Comparison of ENCODE assay signal across 9 cellular contexts in the genomic region with DNA sequence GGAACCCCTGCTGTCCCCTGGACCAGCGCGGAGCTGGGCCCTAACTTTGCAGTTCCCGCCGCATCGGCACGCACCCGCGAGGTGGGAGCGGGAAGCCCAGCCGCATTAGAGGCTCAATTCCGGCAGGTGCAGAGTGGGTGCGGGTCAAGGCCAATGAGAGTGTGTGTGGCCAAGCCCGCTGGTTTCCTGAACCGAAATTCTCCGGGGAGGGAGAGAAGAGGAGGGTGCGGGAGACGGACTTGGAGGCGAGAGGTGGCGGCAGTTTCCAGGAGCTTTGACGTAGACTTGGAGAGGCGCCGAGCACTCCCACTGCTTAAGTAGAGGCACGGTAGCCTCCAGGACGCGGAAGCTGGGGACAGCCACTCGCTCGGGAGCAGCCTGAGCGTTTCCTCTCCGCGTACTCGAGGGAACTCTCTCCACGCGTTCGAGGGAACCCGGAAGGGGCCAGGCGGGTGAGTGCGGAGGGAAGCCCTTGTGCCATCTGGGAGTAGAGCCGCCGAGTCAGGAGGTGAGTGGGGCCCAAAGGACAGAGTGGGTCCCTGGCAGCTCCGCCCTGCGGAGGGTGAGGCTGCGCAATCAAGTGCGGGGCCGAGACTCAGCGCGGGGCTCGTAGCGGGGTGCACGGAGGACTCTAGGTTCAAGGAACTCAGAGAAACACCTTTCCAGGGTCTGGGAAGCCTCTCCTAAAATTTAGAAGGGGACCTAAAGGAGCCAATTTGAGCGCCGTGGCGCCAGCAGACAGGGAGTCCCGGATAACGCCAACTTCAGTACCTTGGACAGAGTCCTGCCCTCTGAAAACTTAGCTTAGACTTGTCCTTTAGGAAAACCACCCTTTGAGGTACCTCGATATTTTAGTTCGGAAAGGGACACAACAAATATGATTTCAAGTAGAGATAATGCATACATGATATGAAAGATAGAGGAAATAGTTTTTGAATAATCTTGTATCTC. TPM values are rescaled to one million over a fixed set of nuclear protein-coding genes. Genes with fewer than 3 reads are reported as not detected.
DNase-seq lines count a peak whose midpoint lies in the region; ATAC-seq and TF ChIP-seq lines count a peak whose summit lies in the region.
"Had no signal": no experiment of that assay in that cellular context is flagged by ENCODE, and none has a peak within 500 bp of the region (broad histone marks: within the 10 kb centered on the region; RNA-seq: fewer than 3 reads in every experiment).

A gene (plus strand): TSS at position 413 of the 951 bp plus-strand sequence. CDS start 1,750 bp downstream, outside the sequence.

- H3K27ac ChIP-seq in epithelial cell of prostate (no peak within 1 kb of the TSS), uterus (no peak within 1 kb of the TSS)

- TF ChIP-seq CTCF in neural crest cell (conservative IDR thresholded peaks at IDR 0.05) (no peak), uterus (IDR thresholded peaks at IDR 0.05) (no peak)

- no peaks in the 10 kb centered on the region for H3K36me3 ChIP-seq in uterus

- H3K36me3 Mint-ChIP-seq in activated T-cell treated with anti-CD3 and anti-CD28 coated beads, Interleukin-2, amount 50 U/mL, for 24 hours (ENCODE audit: low read depth): no peaks in the 10 kb centered on the region
- H3K36me3 Mint-ChIP-seq in neural crest cell (ENCODE audit: low read depth): no peaks in the 10 kb centered on the region

- no peaks in the 10 kb centered on the region for H3K4me1 ChIP-seq in uterus
- H3K4me1 ChIP-seq: Caco-2 had no signal

- no peaks in the 10 kb centered on the region for H3K4me1 Mint-ChIP-seq in activated T-cell treated with anti-CD3 and anti-CD28 coated beads, Interleukin-2, amount 50 U/mL, for 24 hours (ENCODE audit: low read depth)
- H3K4me1 Mint-ChIP-seq in neural crest cell: peaks cover 6% of the 10 kb centered on the region

- no peak within 1 kb of the TSS for H3K27ac Mint-ChIP-seq in activated T-cell treated with anti-CD3 and anti-CD28 coated beads, Interleukin-2, amount 50 U/mL, for 24 hours
- no peak within 1 kb of the TSS for H3K27ac Mint-ChIP-seq in neural crest cell (ENCODE audit: unreplicated experiment)

- TF ChIP-seq POLR2A in uterus (IDR thresholded peaks at IDR 0.05): no peak

- no peaks in the 10 kb centered on the region for H3K9me3 Mint-ChIP-seq in activated T-cell treated with anti-CD3 and anti-CD28 coated beads, Interleukin-2, amount 50 U/mL, for 24 hours
- H3K9me3 Mint-ChIP-seq in neural crest cell: no peaks in the 10 kb centered on the region

- H3K27me3 Mint-ChIP-seq in activated T-cell treated with anti-CD3 and anti-CD28 coated beads, Interleukin-2, amount 50 U/mL, for 24 hours: peaks cover 17% of the 10 kb centered on the region
- H3K27me3 Mint-ChIP-seq in neural crest cell (ENCODE audit: low read depth): peaks cover 29% of the 10 kb centered on the region

- no peak for ATAC-seq in HG03432 (IDR thresholded peaks at IDR 0.05; ENCODE audit: unreplicated experiment)

- peaks cover 0 to 3% of the 10 kb centered on the region in 2 donors for H3K27me3 ChIP-seq in uterus

- peak; percentile 23 for DNase-seq in activated T-cell treated with anti-CD3 and anti-CD28 coated beads, Interleukin-2, amount 50 U/mL, for 24 hours
- DNase-seq in activated T-cell treated with anti-CD3 and anti-CD28 coated beads for 4 hours (no peak), epithelial cell of prostate (ENCODE audit: low read depth, low spot score) (peak; percentile 3), neural crest cell (ENCODE audit: low read depth, low spot score) (peak; percentile 76), NCI-H187 treated with DMSO at 0.1 percent for 48 hours (lab: John Stamatoyannopoulos, UW) (no peak), uterus (no peak)

- H3K9me3 ChIP-seq in uterus: no peaks in the 10 kb centered on the region
- H3K9me3 ChIP-seq: Caco-2 had no signal

- no peak within 1 kb of the TSS for H3K4me3 ChIP-seq in uterus

- intact Hi-C loops in uterus (cut with DNase I; ENCODE audit: low total_unique reads): no loop called here

- H3K4me3 Mint-ChIP-seq in activated T-cell treated with anti-CD3 and anti-CD28 coated beads, Interleukin-2, amount 50 U/mL, for 24 hours: no peak within 1 kb of the TSS
- H3K4me3 Mint-ChIP-seq in neural crest cell: no peak within 1 kb of the TSS

TF ChIP-seq in PFSK-1, 5 proteins besides CTCF, POLR2A, EP300 and RAD21:
- no peak for TF ChIP-seq TAF1 (IDR thresholded peaks at IDR 0.05; ENCODE audit: borderline replicate concordance, insufficient read depth, low read length)
- TF ChIP-seq, protein P1, sequence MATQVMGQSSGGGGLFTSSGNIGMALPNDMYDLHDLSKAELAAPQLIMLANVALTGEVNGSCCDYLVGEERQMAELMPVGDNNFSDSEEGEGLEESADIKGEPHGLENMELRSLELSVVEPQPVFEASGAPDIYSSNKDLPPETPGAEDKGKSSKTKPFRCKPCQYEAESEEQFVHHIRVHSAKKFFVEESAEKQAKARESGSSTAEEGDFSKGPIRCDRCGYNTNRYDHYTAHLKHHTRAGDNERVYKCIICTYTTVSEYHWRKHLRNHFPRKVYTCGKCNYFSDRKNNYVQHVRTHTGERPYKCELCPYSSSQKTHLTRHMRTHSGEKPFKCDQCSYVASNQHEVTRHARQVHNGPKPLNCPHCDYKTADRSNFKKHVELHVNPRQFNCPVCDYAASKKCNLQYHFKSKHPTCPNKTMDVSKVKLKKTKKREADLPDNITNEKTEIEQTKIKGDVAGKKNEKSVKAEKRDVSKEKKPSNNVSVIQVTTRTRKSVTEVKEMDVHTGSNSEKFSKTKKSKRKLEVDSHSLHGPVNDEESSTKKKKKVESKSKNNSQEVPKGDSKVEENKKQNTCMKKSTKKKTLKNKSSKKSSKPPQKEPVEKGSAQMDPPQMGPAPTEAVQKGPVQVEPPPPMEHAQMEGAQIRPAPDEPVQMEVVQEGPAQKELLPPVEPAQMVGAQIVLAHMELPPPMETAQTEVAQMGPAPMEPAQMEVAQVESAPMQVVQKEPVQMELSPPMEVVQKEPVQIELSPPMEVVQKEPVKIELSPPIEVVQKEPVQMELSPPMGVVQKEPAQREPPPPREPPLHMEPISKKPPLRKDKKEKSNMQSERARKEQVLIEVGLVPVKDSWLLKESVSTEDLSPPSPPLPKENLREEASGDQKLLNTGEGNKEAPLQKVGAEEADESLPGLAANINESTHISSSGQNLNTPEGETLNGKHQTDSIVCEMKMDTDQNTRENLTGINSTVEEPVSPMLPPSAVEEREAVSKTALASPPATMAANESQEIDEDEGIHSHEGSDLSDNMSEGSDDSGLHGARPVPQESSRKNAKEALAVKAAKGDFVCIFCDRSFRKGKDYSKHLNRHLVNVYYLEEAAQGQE (IDR thresholded peaks at IDR 0.05; ENCODE audit: insufficient read depth in 1 of 2, low read depth in 2 of 2, low read length in 2 of 2): peak; percentile 90 to 96
TF ChIP-seq in PFSK-1: peak in this region for 1.

RNA-seq across cellular contexts. Expression of the gene that starts here (rescaled TPM):
- polyA plus RNA-seq in PFSK-1 (2012; ENCODE audit: insufficient read length, low read depth): not detected
- total RNA-seq in neural crest cell (not detected in 2 replicates), uterus (not detected)
- total RNA-seq: Caco-2 had no signal

Comparison
In these comparisons a context has a peak if more than half of its experiments do, and no peak if none do; other contexts are left out.
1. DNase-seq: peak in activated T-cell treated with anti-CD3 and anti-CD28 coated beads, Interleukin-2, amount 50 U/mL, for 24 hours (single experiment) and epithelial cell of prostate (single experiment); none in activated T-cell treated with anti-CD3 and anti-CD28 coated beads for 4 hours (single experiment), NCI-H187 treated with DMSO at 0.1 percent for 48 hours (single experiment) and uterus (0 of 2).
2. Peak in DNase-seq in neural crest cell; RNA of the gene not detected or under 1 TPM.